Comparison of ENCODE assay signal across 8 cellular contexts in the genomic region with DNA sequence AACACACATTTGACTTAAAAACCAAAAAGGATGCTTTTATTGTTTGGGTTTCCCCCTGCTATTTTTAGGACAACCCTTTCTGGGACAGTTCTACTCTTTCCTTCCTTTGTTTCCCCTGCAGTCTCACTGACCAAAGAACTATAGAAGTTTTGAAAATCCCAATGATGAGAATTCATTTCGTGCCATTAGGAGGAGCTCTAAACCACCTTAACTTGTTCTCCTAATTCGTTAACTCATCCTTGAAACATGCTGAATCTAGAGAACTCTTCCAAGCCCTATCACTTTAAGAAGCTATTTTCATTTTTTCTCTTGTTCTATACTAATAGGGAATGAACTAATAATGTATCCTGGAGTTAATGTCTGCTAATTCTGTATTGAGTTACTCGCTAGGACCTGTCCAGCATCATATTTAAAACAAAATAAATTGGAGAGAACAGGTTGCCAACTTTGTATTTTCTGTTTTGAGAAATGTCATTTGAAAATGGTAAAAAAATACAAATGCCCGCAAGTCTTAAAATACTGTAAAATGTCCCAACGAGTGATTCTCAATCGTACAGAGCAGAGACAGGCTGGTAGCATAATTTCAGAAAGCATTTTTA.
A peak's percentile ranks its signal among the peaks of the same experiment; 100 is the strongest.
DNase-seq lines count a peak whose midpoint lies in the region; ATAC-seq, FAIRE-seq and TF ChIP-seq lines count a peak whose summit lies in the region.

No MANE protein-coding gene starts in this region.

- H3K27ac ChIP-seq in A673 (ENCODE audit: low read depth, low read length, poor library complexity, severe bottlenecking): no peak overlapping the region
- no peak overlapping the region for H3K27ac ChIP-seq in K562 (ENCODE audit: extremely low read depth, low read depth, low read length)

- no TSS peak for BruUV-seq in A673 (replicated peaks; lab: Mats Ljungman, UMichigan)
- BruUV-seq in K562 (replicated peaks; lab: Mats Ljungman, UMichigan): no TSS peak

- POLR2A ChIA-PET in A673 (lab: Charles Lee; ENCODE audit: low non-redundant PET): no interaction called here
- POLR2A ChIA-PET in K562 (lab: Yijun Ruan, JAX): interaction anchor here (0.9 to 1.2 kb wide), 4 partner anchors 20 to 320 kb away, joined by 3 to 7 read pairs (median 4); no protein-coding TSS in a partner anchor

- H3K9me1 ChIP-seq in K562 (ENCODE audit: control insufficient read depth, insufficient read depth, low read length): no peaks in the 10 kb centered on the region

- peak; percentile 66 for FAIRE-seq in K562 (lab: Jason Lieb, UNC)

- no peaks in the 10 kb centered on the region for H4K20me1 ChIP-seq in K562 (replicated peaks; ENCODE audit: control insufficient read depth, insufficient read depth, low read length)

- intact Hi-C loops in A673 (cut with micrococcal nuclease; ENCODE audit: unreplicated experiment): loop anchor here (2.0 to 10.0 kb wide), 4 partner anchors 278 to 988 kb away; no protein-coding TSS in a partner anchor
- intact Hi-C loops in K562 (cut with micrococcal nuclease): loop anchor here (1.0 to 10.0 kb wide), 4 partner anchors 64 to 542 kb away; no protein-coding TSS in a partner anchor

- WGBS in K562 (ENCODE audit: insufficient coverage, low coverage, missing lambda C conversion rate): 43% methylated on average over 6 of the region's 6 CpGs

- peak; percentile 76 to 85 for TF ChIP-seq RAD21 in K562 (CRISPR knock-in tag; conservative IDR thresholded peaks at IDR 0.05 in 1 of 2, IDR thresholded peaks at IDR 0.05 in 1 of 2)

- H3K36me3 ChIP-seq in A673 (ENCODE audit: insufficient read depth, low read length, poor library complexity, severe bottlenecking) (peaks cover 23% of the 10 kb centered on the region), K562 (ENCODE audit: control insufficient read depth, insufficient read depth, low read length) (peaks cover 32% of the 10 kb centered on the region; the same call in 2 of the 3 replicates)

- H3K79me2 ChIP-seq in K562 (ENCODE audit: control insufficient read depth, insufficient read depth, low read length): no peaks in the 10 kb centered on the region

- H3K9ac ChIP-seq in K562 (ENCODE audit: insufficient read depth in 1 of 2, low read depth in 2 of 2, low read length in 2 of 2): no peak overlapping the region

- no peaks in the 10 kb centered on the region for H3K4me1 ChIP-seq in A673 (ENCODE audit: insufficient read depth, low read length, poor library complexity, severe bottlenecking)
- no peaks in the 10 kb centered on the region for H3K4me1 ChIP-seq in K562 (replicated peaks in 1 of 2; ENCODE audit: control insufficient read depth in 2 of 2, insufficient read depth in 2 of 2, low read length in 2 of 2)

- no peak overlapping the region for H2AFZ ChIP-seq in K562 (ENCODE audit: low read depth, low read length)

- H3K9me3 ChIP-seq in A673 (ENCODE audit: low read depth, low read length, poor library complexity, severe bottlenecking) (no peaks in the 10 kb centered on the region), K562 (replicated peaks; ENCODE audit: control insufficient read depth, insufficient read depth, low read depth, low read length) (no peaks in the 10 kb centered on the region)

- H3K27me3 ChIP-seq in A673 (replicated peaks; ENCODE audit: insufficient read depth, low read depth, low read length, poor library complexity): no peaks in the 10 kb centered on the region
- no peaks in the 10 kb centered on the region for H3K27me3 ChIP-seq in K562 (ENCODE audit: control insufficient read depth in 2 of 2, insufficient read depth in 2 of 2, low read length in 2 of 2)

- in situ Hi-C loops in K562 (cut with MboI): no loop called here

- ATAC-seq in K562: peak; percentile 74
- no peak for ATAC-seq in HG02763 (IDR thresholded peaks at IDR 0.05; ENCODE audit: unreplicated experiment)

- CTCF ChIA-PET in A673 (lab: Charles Lee): interaction anchor here (0.6 to 1.2 kb wide), 3 partner anchors 244 to 331 kb away, joined by 3 to 4 read pairs (median 3); no protein-coding TSS in a partner anchor
- CTCF ChIA-PET in K562 (lab: Yijun Ruan, JAX; ENCODE audit: low intra/inter-chr PET ratio): interaction anchor here (0.6 to 2.7 kb wide), 7 partner anchors 29 to 1188 kb away, joined by 3 to 25 read pairs (median 4); no protein-coding TSS in a partner anchor

- H3K4me3 ChIP-seq in A673 (ENCODE audit: low read depth, low read length, poor library complexity, severe bottlenecking) (no peak overlapping the region), K562 (no peak overlapping the region)

- no peak for TF ChIP-seq EP300 in K562 (IDR thresholded peaks at IDR 0.05; ENCODE audit: low read length)

- TF ChIP-seq CTCF in A673 (conservative IDR thresholded peaks at IDR 0.05; ENCODE audit: low read depth, low read length) (peak; percentile 74), GM10266 (IDR thresholded peaks at IDR 0.05; ENCODE audit: control insufficient read depth, insufficient read depth, low read depth, missing control alignments) (peak; percentile 58), K562 (IDR thresholded peaks at IDR 0.05 in 2 of 3, conservative IDR thresholded peaks at IDR 0.05 in 1 of 3; ENCODE audit: insufficient read depth in 2 of 3, low read depth in 1 of 3, low read length in 3 of 3) (peak; percentile 60 to 75 (median 71); a peak in 5 of 6 replicates)

- TF ChIP-seq POLR2A in K562 (conservative IDR thresholded peaks at IDR 0.05): no peak

- peak; percentile 68 for DNase-seq in A673 (ENCODE audit: low spot score)
- peak; percentile 32 for DNase-seq in GM10266 (ENCODE audit: extremely low spot score)
- peak; percentile 37 for DNase-seq in NCI-H2227 treated with DMSO at 0.1 percent for 48 hours (lab: John Stamatoyannopoulos, UW)
- peak; percentile 23 to 52 (median 37) for DNase-seq in K562 (ENCODE audit: extremely low read depth in 1 of 4, low spot score in 3 of 4)
- peak; percentile 63 for DNase-seq in iPS-NIHi7 (ENCODE audit: extremely low spot score)
- peak; percentile 51 for DNase-seq in stromal cell of bone marrow (ENCODE audit: low read depth)
- no peak for DNase-seq in activated naive CD4-positive, alpha-beta T cell (lab: John Stamatoyannopoulos, UW)

- no peak overlapping the region for H3K4me2 ChIP-seq in K562 (ENCODE audit: insufficient read depth, low read length)

TF ChIP-seq in K562, 482 proteins besides CTCF, POLR2A, EP300 and RAD21 (continues in another document):
- TF ChIP-seq ATF2 (CRISPR knock-in tag; IDR thresholded peaks at IDR 0.05) (no peak), MAFF (IDR thresholded peaks at IDR 0.05; ENCODE audit: low read length) (peak; percentile 2; the same call in 1 of the 2 replicates), MAFG (tag; conservative IDR thresholded peaks at IDR 0.05) (0 out of 2 replicates have a peak, but pooled peaks have one; percentile 25), GATAD2B (IDR thresholded peaks at IDR 0.05; ENCODE audit: borderline replicate concordance) (0 out of 2 replicates have a peak, but pooled peaks have one; percentile 15), C11orf30 (IDR thresholded peaks at IDR 0.05; ENCODE audit: low read depth) (peak; percentile 21; the same call in 1 of the 2 replicates), PRMT5 (CRISPR knock-in tag; IDR thresholded peaks at IDR 0.05) (no peak)
- TF ChIP-seq, protein P1, sequence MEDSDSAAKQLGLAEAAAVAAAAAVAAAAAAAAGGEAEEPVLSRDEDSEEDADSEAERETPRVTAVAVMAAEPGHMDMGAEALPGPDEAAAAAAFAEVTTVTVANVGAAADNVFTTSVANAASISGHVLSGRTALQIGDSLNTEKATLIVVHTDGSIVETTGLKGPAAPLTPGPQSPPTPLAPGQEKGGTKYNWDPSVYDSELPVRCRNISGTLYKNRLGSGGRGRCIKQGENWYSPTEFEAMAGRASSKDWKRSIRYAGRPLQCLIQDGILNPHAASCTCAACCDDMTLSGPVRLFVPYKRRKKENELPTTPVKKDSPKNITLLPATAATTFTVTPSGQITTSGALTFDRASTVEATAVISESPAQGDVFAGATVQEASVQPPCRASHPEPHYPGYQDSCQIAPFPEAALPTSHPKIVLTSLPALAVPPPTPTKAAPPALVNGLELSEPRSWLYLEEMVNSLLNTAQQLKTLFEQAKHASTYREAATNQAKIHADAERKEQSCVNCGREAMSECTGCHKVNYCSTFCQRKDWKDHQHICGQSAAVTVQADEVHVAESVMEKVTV (CRISPR knock-in tag; IDR thresholded peaks at IDR 0.05): peak; percentile 55; the same call in 1 of the 2 replicates
- TF ChIP-seq, protein P2, sequence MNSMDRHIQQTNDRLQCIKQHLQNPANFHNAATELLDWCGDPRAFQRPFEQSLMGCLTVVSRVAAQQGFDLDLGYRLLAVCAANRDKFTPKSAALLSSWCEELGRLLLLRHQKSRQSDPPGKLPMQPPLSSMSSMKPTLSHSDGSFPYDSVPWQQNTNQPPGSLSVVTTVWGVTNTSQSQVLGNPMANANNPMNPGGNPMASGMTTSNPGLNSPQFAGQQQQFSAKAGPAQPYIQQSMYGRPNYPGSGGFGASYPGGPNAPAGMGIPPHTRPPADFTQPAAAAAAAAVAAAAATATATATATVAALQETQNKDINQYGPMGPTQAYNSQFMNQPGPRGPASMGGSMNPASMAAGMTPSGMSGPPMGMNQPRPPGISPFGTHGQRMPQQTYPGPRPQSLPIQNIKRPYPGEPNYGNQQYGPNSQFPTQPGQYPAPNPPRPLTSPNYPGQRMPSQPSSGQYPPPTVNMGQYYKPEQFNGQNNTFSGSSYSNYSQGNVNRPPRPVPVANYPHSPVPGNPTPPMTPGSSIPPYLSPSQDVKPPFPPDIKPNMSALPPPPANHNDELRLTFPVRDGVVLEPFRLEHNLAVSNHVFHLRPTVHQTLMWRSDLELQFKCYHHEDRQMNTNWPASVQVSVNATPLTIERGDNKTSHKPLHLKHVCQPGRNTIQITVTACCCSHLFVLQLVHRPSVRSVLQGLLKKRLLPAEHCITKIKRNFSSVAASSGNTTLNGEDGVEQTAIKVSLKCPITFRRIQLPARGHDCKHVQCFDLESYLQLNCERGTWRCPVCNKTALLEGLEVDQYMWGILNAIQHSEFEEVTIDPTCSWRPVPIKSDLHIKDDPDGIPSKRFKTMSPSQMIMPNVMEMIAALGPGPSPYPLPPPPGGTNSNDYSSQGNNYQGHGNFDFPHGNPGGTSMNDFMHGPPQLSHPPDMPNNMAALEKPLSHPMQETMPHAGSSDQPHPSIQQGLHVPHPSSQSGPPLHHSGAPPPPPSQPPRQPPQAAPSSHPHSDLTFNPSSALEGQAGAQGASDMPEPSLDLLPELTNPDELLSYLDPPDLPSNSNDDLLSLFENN (IDR thresholded peaks at IDR 0.05; ENCODE audit: low read depth in 2 of 2, low read length in 2 of 2): no peak

Comparison
In these comparisons a context has a peak if more than half of its experiments do, and no peak if none do; other contexts are left out.
1. DNase-seq: peak in A673 (single experiment), GM10266 (single experiment), NCI-H2227 treated with DMSO at 0.1 percent for 48 hours (single experiment), K562 (4 of 4), iPS-NIHi7 (single experiment) and stromal cell of bone marrow (single experiment); none in activated naive CD4-positive, alpha-beta T cell (0 of 4).
2. Peak in every context shown above with its lines, with median percentiles within 50 percentile points of each other: CTCF ChIP-seq.